Comparison of ENCODE assay signal across 9 cellular contexts in the genomic region with DNA sequence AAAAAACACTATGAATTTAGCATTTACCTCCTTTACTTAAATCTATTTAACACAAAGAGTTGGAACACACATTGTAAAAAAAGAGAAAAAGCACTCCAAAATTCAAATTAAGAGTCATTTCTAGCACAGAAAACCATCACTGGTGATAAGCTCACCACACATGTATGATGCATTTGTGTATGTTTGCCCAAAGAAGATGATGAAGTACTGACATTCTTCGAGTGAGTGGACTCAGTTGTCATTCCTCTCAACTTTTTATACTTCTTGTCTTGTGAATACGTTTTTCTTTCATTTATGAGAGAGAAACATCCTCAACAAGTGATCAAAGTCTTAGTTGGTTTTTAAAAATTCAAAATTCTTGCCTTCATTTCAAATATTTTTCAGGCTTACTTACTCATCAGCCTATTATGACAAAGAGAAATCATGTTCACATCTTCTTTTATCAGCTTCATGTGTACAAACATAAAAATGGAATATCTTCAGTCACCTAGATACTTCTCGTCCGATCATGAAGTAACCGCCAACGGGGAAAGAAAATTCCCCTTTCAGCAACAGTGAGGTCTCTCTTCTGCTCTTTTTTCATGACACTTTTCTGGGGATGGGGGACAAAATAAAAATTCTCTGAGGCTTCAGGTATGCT. TPM values are rescaled to one million over a fixed set of nuclear protein-coding genes. Genes with fewer than 3 reads are reported as not detected.
DNase-seq lines count a peak whose midpoint lies in the region; ATAC-seq and TF ChIP-seq lines count a peak whose summit lies in the region.
"Had no signal": no experiment of that assay in that cellular context is flagged by ENCODE, and none has a peak within 500 bp of the region (broad histone marks: within the 10 kb centered on the region; RNA-seq: fewer than 3 reads in every experiment).

No MANE protein-coding gene starts in this region.

- H3K36me3 Mint-ChIP-seq in activated naive CD4-positive, alpha-beta T cell treated with anti-CD3 and anti-CD28 coated beads, Interleukin-2, amount 50 U/mL, for 24 hours = no peaks in the 10 kb centered on the region
- H3K36me3 Mint-ChIP-seq in activated naive CD4-positive, alpha-beta T cell treated with anti-CD3 and anti-CD28 coated beads, Interleukin-2, amount 50 U/mL, for 72 hours = no peaks in the 10 kb centered on the region

- H3K4me3 ChIP-seq in kidney epithelial cell (ENCODE audit: low read depth, low read length) (peak overlapping the region; percentile 95), thoracic aorta (peak overlapping the region; percentile 89)

- no peak for DNase-seq in activated naive CD4-positive, alpha-beta T cell treated with anti-CD3 and anti-CD28 coated beads, Interleukin-2, amount 50 U/mL, for 72 hours (ENCODE audit: low spot score in 2 of 2)
- peak; percentile 54 for DNase-seq in amniotic epithelial cell (ENCODE audit: low read depth)
- DNase-seq in kidney epithelial cell (ENCODE audit: low read depth) = no peak
- DNase-seq in thoracic aorta (ENCODE audit: low spot score) = no peak
- no peak for DNase-seq in AG08396 (ENCODE audit: low spot score)
- DNase-seq in occipital lobe (lab: John Stamatoyannopoulos, UW) = no peak
- DNase-seq: DND-41 had no signal

- ATAC-seq in activated naive CD4-positive, alpha-beta T cell treated with anti-CD3 and anti-CD28 coated beads, Interleukin-2, amount 50 U/mL, for 72 hours = no peak
- ATAC-seq in thoracic aorta (ENCODE audit: insufficient number of reproducible peaks, low FRiP score, low read depth) = no peak
- ATAC-seq in GM21367 (IDR thresholded peaks at IDR 0.05; ENCODE audit: unreplicated experiment) = no peak

- peaks cover 9 to 21% of the 10 kb centered on the region in 2 donors for H3K4me1 ChIP-seq in thoracic aorta (ENCODE audit: control insufficient read depth in 1 of 2, low read depth in 2 of 2)

- no peaks in the 10 kb centered on the region for H3K27me3 Mint-ChIP-seq in activated naive CD4-positive, alpha-beta T cell treated with anti-CD3 and anti-CD28 coated beads, Interleukin-2, amount 50 U/mL, for 24 hours

- no peaks in the 10 kb centered on the region for H3K9me3 ChIP-seq in thoracic aorta

- H3K36me3 ChIP-seq in kidney epithelial cell (ENCODE audit: control insufficient read depth, insufficient read depth, low read length) (peaks cover 1% of the 10 kb centered on the region), thoracic aorta (no peaks in the 10 kb centered on the region)

- peak overlapping the region in 1 of 2 donors; percentile 89 for H3K27ac ChIP-seq in thoracic aorta

- TF ChIP-seq CTCF in kidney epithelial cell (IDR thresholded peaks at IDR 0.05; ENCODE audit: insufficient read depth, low read length, poor library complexity, severe bottlenecking) (no peak), thoracic aorta (IDR thresholded peaks at IDR 0.05) (no peak)

- H3K4me3 Mint-ChIP-seq in activated naive CD4-positive, alpha-beta T cell treated with anti-CD3 and anti-CD28 coated beads, Interleukin-2, amount 50 U/mL, for 24 hours = peak overlapping the region; percentile 97

- H3K9me3 Mint-ChIP-seq in activated naive CD4-positive, alpha-beta T cell treated with anti-CD3 and anti-CD28 coated beads, Interleukin-2, amount 50 U/mL, for 24 hours = no peaks in the 10 kb centered on the region
- H3K9me3 Mint-ChIP-seq in activated naive CD4-positive, alpha-beta T cell treated with anti-CD3 and anti-CD28 coated beads, Interleukin-2, amount 50 U/mL, for 72 hours = no peaks in the 10 kb centered on the region

- H3K27me3 ChIP-seq in kidney epithelial cell (ENCODE audit: control insufficient read depth, insufficient read depth, low read length) (no peaks in the 10 kb centered on the region), thoracic aorta (replicated peaks; ENCODE audit: insufficient read depth) (no peaks in the 10 kb centered on the region)

- H3K27ac Mint-ChIP-seq in activated naive CD4-positive, alpha-beta T cell treated with anti-CD3 and anti-CD28 coated beads, Interleukin-2, amount 50 U/mL, for 24 hours = peak overlapping the region; percentile 59
- H3K27ac Mint-ChIP-seq in activated naive CD4-positive, alpha-beta T cell treated with anti-CD3 and anti-CD28 coated beads, Interleukin-2, amount 50 U/mL, for 72 hours = no peak overlapping the region

- H3K4me1 Mint-ChIP-seq in activated naive CD4-positive, alpha-beta T cell treated with anti-CD3 and anti-CD28 coated beads, Interleukin-2, amount 50 U/mL, for 24 hours = peaks cover 31% of the 10 kb centered on the region

RNA-seq across cellular contexts. Expression of a gene that starts 1.5 kb away (rescaled TPM):
- under 1 TPM in 1 of 2 donors, not detected in 1; 0.39 TPM for total RNA-seq in activated naive CD4-positive, alpha-beta T cell treated with anti-CD3 and anti-CD28 coated beads, Interleukin-2, amount 50 U/mL, for 72 hours
- total RNA-seq in kidney epithelial cell (7.1 TPM in 2 replicates), thoracic aorta (10 to 100 TPM; 34.1 to 38.5 TPM), occipital lobe (71.4 TPM)
